ENCODE assay signal across 21 cellular contexts in genomic region chr3:15979490-15979889, GRCh38.
DNase-seq lines count a peak whose midpoint lies in the region; ATAC-seq, FAIRE-seq and TF ChIP-seq lines count a peak whose summit lies in the region.
"Had no signal": no experiment of that assay in that cellular context is flagged by ENCODE, and none has a peak within 500 bp of the region (broad histone marks: within the 10 kb centered on the region; RNA-seq: fewer than 3 reads in every experiment).

No MANE protein-coding gene starts in this region.

- H3K9me3 ChIP-seq in astrocyte (ENCODE audit: insufficient read depth, low read depth, low read length) (no peaks in the 10 kb centered on the region), right cardiac atrium (ENCODE audit: control insufficient read depth, low read length) (no peaks in the 10 kb centered on the region), mammary epithelial cell (replicated peaks; ENCODE audit: insufficient read depth, low read length) (no peaks in the 10 kb centered on the region)
- H3K9me3 ChIP-seq in CD4-positive, alpha-beta T cell (ENCODE audit: control insufficient read depth, low read length) = no peaks in the 10 kb centered on the region
- H3K9me3 ChIP-seq: pancreas, uterus had no signal

- H3K27me3 ChIP-seq in astrocyte (ENCODE audit: insufficient read depth, low read length) (no peaks in the 10 kb centered on the region), right cardiac atrium (ENCODE audit: control insufficient read depth, insufficient read depth) (no peaks in the 10 kb centered on the region), mammary epithelial cell (ENCODE audit: insufficient read depth, low read length) (no peaks in the 10 kb centered on the region)
- H3K27me3 ChIP-seq in CD4-positive, alpha-beta T cell (ENCODE audit: control insufficient read depth, insufficient read depth, low read length) = no peaks in the 10 kb centered on the region
- H3K27me3 ChIP-seq: dorsolateral prefrontal cortex, pancreas, stomach, uterus had no signal

- peaks cover 16% of the 10 kb centered on the region for H3K4me1 Mint-ChIP-seq in astrocyte (ENCODE audit: low read depth, unreplicated experiment)
- H3K4me1 Mint-ChIP-seq in CD4-positive, alpha-beta T cell (ENCODE audit: low read depth) = no peaks in the 10 kb centered on the region
- H3K4me1 Mint-ChIP-seq: activated CD8-positive, alpha-beta memory T cell treated with anti-CD3 and anti-CD28 coated beads, Interleukin-2, amount 10 ng/mL, durations not matched to agents 7 days and 5 days; T-cell had no signal

- FAIRE-seq in astrocyte (lab: Jason Lieb, UNC) = no peak
- FAIRE-seq: D721Med, pancreas, RCC 7860 had no signal

- CTCF ChIA-PET in mammary epithelial cell (lab: Charles Lee; ENCODE audit: low non-redundant PET) = no interaction called here
- CTCF ChIA-PET in CD4-positive, alpha-beta T cell (lab: Charles Lee) = no interaction called here

- H3K9ac ChIP-seq in astrocyte (ENCODE audit: low read length) = no peak overlapping the region
- H3K9ac ChIP-seq in mammary epithelial cell (ENCODE audit: insufficient read depth, low read length) = no peak overlapping the region

- no peaks in the 10 kb centered on the region for H3K27me3 Mint-ChIP-seq in astrocyte (ENCODE audit: low read depth, unreplicated experiment)
- no peaks in the 10 kb centered on the region for H3K27me3 Mint-ChIP-seq in CD4-positive, alpha-beta T cell
- H3K27me3 Mint-ChIP-seq: activated CD8-positive, alpha-beta memory T cell treated with anti-CD3 and anti-CD28 coated beads, Interleukin-2, amount 10 ng/mL, durations not matched to agents 7 days and 5 days had no signal

- H3K79me2 ChIP-seq in astrocyte (ENCODE audit: insufficient read depth, low read length) (no peaks in the 10 kb centered on the region), mammary epithelial cell (ENCODE audit: insufficient read depth, low read length) (no peaks in the 10 kb centered on the region)

- peaks cover 18% of the 10 kb centered on the region for H3K4me1 ChIP-seq in astrocyte (ENCODE audit: insufficient read depth, low read length)
- H3K4me1 ChIP-seq in right cardiac atrium (ENCODE audit: control insufficient read depth, insufficient read depth, low read length) = no peaks in the 10 kb centered on the region
- peaks cover 29% of the 10 kb centered on the region for H3K4me1 ChIP-seq in mammary epithelial cell (ENCODE audit: insufficient read depth, low read length)
- H3K4me1 ChIP-seq: pancreas, uterus had no signal

- H2AFZ ChIP-seq in astrocyte (ENCODE audit: low read depth, low read length) (no peak overlapping the region), mammary epithelial cell (ENCODE audit: low read depth, low read length) (no peak overlapping the region)

- H3K9me3 Mint-ChIP-seq in astrocyte (ENCODE audit: unreplicated experiment) = peaks cover 7% of the 10 kb centered on the region
- no peaks in the 10 kb centered on the region for H3K9me3 Mint-ChIP-seq in CD4-positive, alpha-beta T cell

- H4K20me1 ChIP-seq in astrocyte (ENCODE audit: insufficient read depth, low read length) (no peaks in the 10 kb centered on the region), mammary epithelial cell (ENCODE audit: insufficient read depth, low read length) (no peaks in the 10 kb centered on the region)

- no TSS peak for BruUV-seq in mammary epithelial cell (replicated peaks; lab: Mats Ljungman, UMichigan)

- dilution Hi-C loops in mammary epithelial cell (cut with HindIII; ENCODE audit: low sequenced_read_pairs) = no loop called here

- H3K4me3 Mint-ChIP-seq in astrocyte (ENCODE audit: unreplicated experiment) = no peak overlapping the region
- no peak overlapping the region for H3K4me3 Mint-ChIP-seq in CD4-positive, alpha-beta T cell
- H3K4me3 Mint-ChIP-seq: activated CD8-positive, alpha-beta memory T cell treated with anti-CD3 and anti-CD28 coated beads, Interleukin-2, amount 10 ng/mL, durations not matched to agents 7 days and 5 days; T-cell had no signal

- 77% methylated on average over 2 of the region's 2 CpGs for WGBS in right cardiac atrium
- WGBS in mammary epithelial cell (ENCODE audit: low coverage, missing lambda C conversion rate) = 100% methylated on average over 2 of the region's 2 CpGs

- TF ChIP-seq CTCF in LNCaP clone FGC (IDR thresholded peaks at IDR 0.05; ENCODE audit: control insufficient read depth, extremely low read depth, insufficient read depth) = no peak
- no peak for TF ChIP-seq CTCF in astrocyte (IDR thresholded peaks at IDR 0.05; ENCODE audit: insufficient read depth, low read depth, low read length)
- no peak for TF ChIP-seq CTCF in mammary epithelial cell (conservative IDR thresholded peaks at IDR 0.05 in 1 of 2, IDR thresholded peaks at IDR 0.05 in 1 of 2; ENCODE audit: extremely low read depth in 1 of 2, insufficient read depth in 1 of 2, low read depth in 1 of 2, low read length in 2 of 2)
- TF ChIP-seq CTCF in CD4-positive, alpha-beta T cell (IDR thresholded peaks at IDR 0.05) = no peak

- DNase-seq in AML-193 (lab: John Stamatoyannopoulos, UW) (peak; percentile 25 to 64), LNCaP clone FGC (ENCODE audit: low read depth) (peak; percentile 30), astrocyte (ENCODE audit: low read depth) (peak; percentile 9), right cardiac atrium (no peak), mammary epithelial cell (no peak)
- DNase-seq in stimulated activated CD4-positive, alpha-beta T cell treated with anti-CD3 and anti-CD28 coated beads, Interleukin-15, amount 100 ng/mL, for 24 hours = no peak
- DNase-seq in CD4-positive, alpha-beta T cell = no peak
- DNase-seq: activated CD8-positive, alpha-beta memory T cell treated with anti-CD3 and anti-CD28 coated beads, Interleukin-2, amount 10 ng/mL, durations not matched to agents 7 days and 5 days; aorta; Karpas-422; left cardiac atrium; NCI-H187; NCI-H748 treated with DMSO at 0.1 percent for 48 hours; pancreas; stomach; T-cell; uterus had no signal

- intact Hi-C loops in right cardiac atrium (cut with DNase I) = no loop called here
- intact Hi-C loops in mammary epithelial cell (cut with micrococcal nuclease) = no loop called here
- intact Hi-C loops in CD4-positive, alpha-beta T cell (cut with DNase I, micrococcal nuclease) = no loop called here

- H3K4me3 ChIP-seq in LNCaP clone FGC (ENCODE audit: low read depth, low read length) = no peak overlapping the region
- no peak overlapping the region for H3K4me3 ChIP-seq in astrocyte (ENCODE audit: insufficient read depth, low read depth, low read length)
- no peak overlapping the region for H3K4me3 ChIP-seq in right cardiac atrium (ENCODE audit: low read length)
- no peak overlapping the region for H3K4me3 ChIP-seq in mammary epithelial cell (replicated peaks in 1 of 3; ENCODE audit: insufficient read depth in 1 of 3, low read depth in 2 of 3, low read length in 3 of 3)
- H3K4me3 ChIP-seq: dorsolateral prefrontal cortex, pancreas, stomach, uterus had no signal

- no peaks in the 10 kb centered on the region for H3K36me3 Mint-ChIP-seq in astrocyte (ENCODE audit: low read depth, unreplicated experiment)
- H3K36me3 Mint-ChIP-seq in CD4-positive, alpha-beta T cell (ENCODE audit: low read depth) = no peaks in the 10 kb centered on the region
- H3K36me3 Mint-ChIP-seq: activated CD8-positive, alpha-beta memory T cell treated with anti-CD3 and anti-CD28 coated beads, Interleukin-2, amount 10 ng/mL, durations not matched to agents 7 days and 5 days; T-cell had no signal

- H3K27ac ChIP-seq in astrocyte (ENCODE audit: low read depth, low read length) (no peak overlapping the region), right cardiac atrium (ENCODE audit: low read length) (no peak overlapping the region), mammary epithelial cell (ENCODE audit: insufficient read depth, low read depth, low read length) (no peak overlapping the region)
- H3K27ac ChIP-seq in CD4-positive, alpha-beta T cell (ENCODE audit: low read depth, low read length) = no peak overlapping the region
- H3K27ac ChIP-seq: pancreas, stomach, uterus had no signal

- peak; percentile 26 to 52 for ATAC-seq in right cardiac atrium
- ATAC-seq in GM18502 (IDR thresholded peaks at IDR 0.05; ENCODE audit: poor library complexity, unreplicated experiment) = no peak
- no peak for ATAC-seq in CD4-positive, alpha-beta T cell (ENCODE audit: poor library complexity)
- ATAC-seq: activated CD8-positive, alpha-beta memory T cell treated with anti-CD3 and anti-CD28 coated beads, Interleukin-2, amount 10 ng/mL, durations not matched to agents 7 days and 5 days; T-cell had no signal

- H3K27ac Mint-ChIP-seq in astrocyte (ENCODE audit: unreplicated experiment) = no peak overlapping the region
- H3K27ac Mint-ChIP-seq in CD4-positive, alpha-beta T cell = no peak overlapping the region
- H3K27ac Mint-ChIP-seq: activated CD8-positive, alpha-beta memory T cell treated with anti-CD3 and anti-CD28 coated beads, Interleukin-2, amount 10 ng/mL, durations not matched to agents 7 days and 5 days; T-cell had no signal

- in situ Hi-C loops in mammary epithelial cell (cut with MboI; ENCODE audit: low sequenced_read_pairs in 2 of 2) = no loop called here

- POLR2A ChIA-PET in CD4-positive, alpha-beta T cell (lab: Charles Lee) = no interaction called here

- H3K4me2 ChIP-seq in astrocyte (ENCODE audit: low read length) = no peak overlapping the region
- H3K4me2 ChIP-seq in mammary epithelial cell (ENCODE audit: insufficient read depth, low read depth, low read length) = no peak overlapping the region

- no peaks in the 10 kb centered on the region for H3K36me3 ChIP-seq in astrocyte (ENCODE audit: insufficient read depth, low read length)
- no peaks in the 10 kb centered on the region for H3K36me3 ChIP-seq in mammary epithelial cell (ENCODE audit: insufficient read depth, low read length)
- H3K36me3 ChIP-seq: pancreas, stomach, uterus had no signal

Comparison
In these comparisons a context has a peak if more than half of its experiments do, and no peak if none do; other contexts are left out.
1. DNase-seq: peak in AML-193 (2 of 2), LNCaP clone FGC (single experiment) and astrocyte (single experiment); none in right cardiac atrium (0 of 3), stimulated activated CD4-positive, alpha-beta T cell treated with anti-CD3 and anti-CD28 coated beads, Interleukin-15, amount 100 ng/mL, for 24 hours (single experiment), mammary epithelial cell (single experiment) and CD4-positive, alpha-beta T cell (0 of 10).
2. ATAC-seq: peak in right cardiac atrium (2 of 2); none in GM18502 (single experiment) and CD4-positive, alpha-beta T cell (single experiment).